Comparison of ENCODE assay signal across 1 cellular context in genomic region chr9:101448680-101449070, GRCh38.
TF ChIP-seq lines count a peak whose summit lies in the region.

No MANE protein-coding gene starts in this region.

TF ChIP-seq in HepG2, 621 proteins besides CTCF, POLR2A, EP300 and RAD21:
- TF ChIP-seq ZNF512 (CRISPR knock-in tag; IDR thresholded peaks at IDR 0.05), result peak; percentile 85; the same call in 1 of the 2 replicates
- TF ChIP-seq ZNF431 (CRISPR knock-in tag; IDR thresholded peaks at IDR 0.05; ENCODE audit: borderline replicate concordance, low read depth), result no peak
- TF ChIP-seq NBN (conservative IDR thresholded peaks at IDR 0.05), result 0 out of 2 replicates have a peak, but pooled peaks have one; percentile 74
- no peak for TF ChIP-seq ATF4 (CRISPR knock-in tag; IDR thresholded peaks at IDR 0.05)
- TF ChIP-seq ZFP36L1 (CRISPR knock-in tag; IDR thresholded peaks at IDR 0.05), result no peak
